ENCODE assay signal across 8 cellular contexts in genomic region chr4:184983660-184984356, GRCh38. TPM values are rescaled to one million over a fixed set of nuclear protein-coding genes. Genes with fewer than 3 reads are reported as not detected.
DNase-seq lines count a peak whose midpoint lies in the region; ATAC-seq and TF ChIP-seq lines count a peak whose summit lies in the region.

No MANE protein-coding gene starts in this region.

- no peaks in the 10 kb centered on the region for H3K27me3 ChIP-seq in brain microvascular endothelial cell (replicated peaks)
- peaks cover 0 to 7% of the 10 kb centered on the region in 2 donors for H3K27me3 ChIP-seq in left lung

- CTCF ChIA-PET in GM10248 (lab: Yijun Ruan, JAX) (interaction anchor here (0.8 to 2.4 kb wide), 9 partner anchors 10 to 238 kb away, joined by 3 to 10 read pairs (median 4); no protein-coding TSS in a partner anchor), HEK293 (lab: Yijun Ruan, JAX) (interaction anchor here (0.6 to 0.9 kb wide), 6 partner anchors 9 to 542 kb away, joined by 3 to 4 read pairs (median 3); no protein-coding TSS in a partner anchor)

- in situ Hi-C loops in brain microvascular endothelial cell (cut with HindIII; ENCODE audit: low pct_ligation_motif_present, low sequenced_read_pairs), result no loop called here

- H3K4me1 ChIP-seq in HEK293 (ENCODE audit: control insufficient read depth, insufficient read depth, low read length) (no peaks in the 10 kb centered on the region), left lung (peaks cover 0 to 10% of the 10 kb centered on the region in 2 donors)

- H3K4me3 ChIP-seq in HEK293 (ENCODE audit: low read depth, low read length), result no peak overlapping the region
- no peak overlapping the region for H3K4me3 ChIP-seq in NB4 (ENCODE audit: low read depth, low read length)
- H3K4me3 ChIP-seq in brain microvascular endothelial cell (ENCODE audit: low read depth, low read length), result no peak overlapping the region
- H3K4me3 ChIP-seq in left lung, result no peak overlapping the region

- intact Hi-C loops in left lung (cut with DNase I), result loop anchor here in 1 of 2 donors (10.0 kb wide), 1 partner anchor 229 kb away; no protein-coding TSS in a partner anchor

- no peaks in the 10 kb centered on the region for H3K36me3 ChIP-seq in HEK293 (ENCODE audit: control insufficient read depth in 2 of 2, insufficient read depth in 1 of 2, low read length in 2 of 2)
- H3K36me3 ChIP-seq in brain microvascular endothelial cell (replicated peaks), result no peaks in the 10 kb centered on the region
- no peaks in the 10 kb centered on the region for H3K36me3 ChIP-seq in left lung

- TF ChIP-seq CTCF in GM10248 (IDR thresholded peaks at IDR 0.05; ENCODE audit: control extremely low read depth, extremely low read depth, low read depth, missing control alignments), result peak; percentile 52
- no peak; the same call in 1 of the 2 replicates for TF ChIP-seq CTCF in HEK293 (tag by site-specific recombination; IDR thresholded peaks at IDR 0.05)
- TF ChIP-seq CTCF in NB4 (IDR thresholded peaks at IDR 0.05; ENCODE audit: low read depth, low read length), result peak; percentile 31
- TF ChIP-seq CTCF in brain microvascular endothelial cell (IDR thresholded peaks at IDR 0.05; ENCODE audit: low read depth, low read length, missing control alignments), result peak; percentile 59
- peak; percentile 7 to 30 for TF ChIP-seq CTCF in left lung (IDR thresholded peaks at IDR 0.05)

- ATAC-seq in left lung (peak; percentile 82), HG03280 (IDR thresholded peaks at IDR 0.05; ENCODE audit: unreplicated experiment) (no peak)

- POLR2A ChIA-PET in GM10248 (lab: Yijun Ruan, JAX) (no interaction called here), HEK293 (lab: Yijun Ruan, JAX) (interaction anchor here (1.8 kb wide), 1 partner anchor 250 kb away, joined by 7 read pairs; the partner anchor contains the start of gene CENPU)

- no peak for TF ChIP-seq POLR2A in NB4 (IDR thresholded peaks at IDR 0.05; ENCODE audit: extremely low read depth, insufficient read length)

- H3K9me3 ChIP-seq in HEK293 (ENCODE audit: control insufficient read depth, insufficient read depth, low read depth, low read length) (no peaks in the 10 kb centered on the region), left lung (no peaks in the 10 kb centered on the region)

- DNase-seq in GM10248 (ENCODE audit: extremely low spot score) (peak; percentile 81), NB4 (ENCODE audit: low read depth) (peak; percentile 74), T-helper 22 cell (ENCODE audit: low read depth) (peak; percentile 17), brain microvascular endothelial cell (peak; percentile 27), left lung (peak; percentile 51 to 85)
- DNase-seq in stimulated activated CD8-positive, alpha-beta memory T cell treated with anti-CD3 and anti-CD28 coated beads, Interleukin-12 subunit alpha, Interleukin-12 subunit beta, amount 100 ng/mL, for 4 hours (ENCODE audit: low read depth), result peak; percentile 21

- H3K27ac ChIP-seq in HEK293 (ENCODE audit: extremely low read depth, low read depth, low read length), result no peak overlapping the region
- no peak overlapping the region for H3K27ac ChIP-seq in brain microvascular endothelial cell
- H3K27ac ChIP-seq in left lung, result no peak overlapping the region

TF ChIP-seq in HEK293, 187 proteins besides CTCF, POLR2A, EP300 and RAD21 (continues in another document):
- TF ChIP-seq HOXC10 (CRISPR knock-in tag; IDR thresholded peaks at IDR 0.05) (no peak), ZNF747 (tag by site-specific recombination; IDR thresholded peaks at IDR 0.05) (no peak), PRDM1 (tag by site-specific recombination; IDR thresholded peaks at IDR 0.05) (no peak), ZBTB6 (tag by site-specific recombination; IDR thresholded peaks at IDR 0.05) (no peak), ELK4 (IDR thresholded peaks at IDR 0.05; ENCODE audit: borderline replicate concordance, low read depth, low read length) (no peak), ZSCAN30 (tag by site-specific recombination; IDR thresholded peaks at IDR 0.05) (no peak), ZNF776 (tag by site-specific recombination; IDR thresholded peaks at IDR 0.05; ENCODE audit: borderline replicate concordance) (no peak), ZNF596 (tag by site-specific recombination; IDR thresholded peaks at IDR 0.05) (no peak), ZBTB11 (tag by site-specific recombination; conservative IDR thresholded peaks at IDR 0.05; ENCODE audit: low read depth) (peak; percentile 63; the same call in 1 of the 2 replicates), SP2 (tag by site-specific recombination; IDR thresholded peaks at IDR 0.05) (peak; percentile 21; the same call in 1 of the 2 replicates), YY1 (tag by site-specific recombination; IDR thresholded peaks at IDR 0.05) (no peak), ZBTB48 (tag by site-specific recombination; IDR thresholded peaks at IDR 0.05) (no peak), ZNF654 (tag by site-specific recombination; IDR thresholded peaks at IDR 0.05; ENCODE audit: low read depth) (peak; percentile 9; the same call in 1 of the 2 replicates), ZNF560 (tag by site-specific recombination; IDR thresholded peaks at IDR 0.05; ENCODE audit: borderline replicate concordance) (no peak), GLIS2 (tag by site-specific recombination; IDR thresholded peaks at IDR 0.05) (no peak), ZNF335 (tag by site-specific recombination; conservative IDR thresholded peaks at IDR 0.05) (no peak)
- TF ChIP-seq, protein P1, sequence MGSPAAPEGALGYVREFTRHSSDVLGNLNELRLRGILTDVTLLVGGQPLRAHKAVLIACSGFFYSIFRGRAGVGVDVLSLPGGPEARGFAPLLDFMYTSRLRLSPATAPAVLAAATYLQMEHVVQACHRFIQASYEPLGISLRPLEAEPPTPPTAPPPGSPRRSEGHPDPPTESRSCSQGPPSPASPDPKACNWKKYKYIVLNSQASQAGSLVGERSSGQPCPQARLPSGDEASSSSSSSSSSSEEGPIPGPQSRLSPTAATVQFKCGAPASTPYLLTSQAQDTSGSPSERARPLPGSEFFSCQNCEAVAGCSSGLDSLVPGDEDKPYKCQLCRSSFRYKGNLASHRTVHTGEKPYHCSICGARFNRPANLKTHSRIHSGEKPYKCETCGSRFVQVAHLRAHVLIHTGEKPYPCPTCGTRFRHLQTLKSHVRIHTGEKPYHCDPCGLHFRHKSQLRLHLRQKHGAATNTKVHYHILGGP (tag by site-specific recombination; IDR thresholded peaks at IDR 0.05), result no peak

RNA-seq across cellular contexts. Expression of gene HELT, which starts 34.5 kb away (rescaled TPM):
- total RNA-seq in left lung, result under 1 TPM in 1 of 2 donors, not detected in 1; 0.64 TPM

Comparison
In these comparisons a context has a peak if more than half of its experiments do, and no peak if none do; other contexts are left out.
1. DNase-seq: peak in every context shown above with its lines; median percentile 81 in GM10248; 74 in NB4; 68 in left lung; 27 in brain microvascular endothelial cell; 21 in stimulated activated CD8-positive, alpha-beta memory T cell treated with anti-CD3 and anti-CD28 coated beads, Interleukin-12 subunit alpha, Interleukin-12 subunit beta, amount 100 ng/mL, for 4 hours; 17 in T-helper 22 cell.